Comparison of ENCODE assay signal across 25 cellular contexts in the genomic region with DNA sequence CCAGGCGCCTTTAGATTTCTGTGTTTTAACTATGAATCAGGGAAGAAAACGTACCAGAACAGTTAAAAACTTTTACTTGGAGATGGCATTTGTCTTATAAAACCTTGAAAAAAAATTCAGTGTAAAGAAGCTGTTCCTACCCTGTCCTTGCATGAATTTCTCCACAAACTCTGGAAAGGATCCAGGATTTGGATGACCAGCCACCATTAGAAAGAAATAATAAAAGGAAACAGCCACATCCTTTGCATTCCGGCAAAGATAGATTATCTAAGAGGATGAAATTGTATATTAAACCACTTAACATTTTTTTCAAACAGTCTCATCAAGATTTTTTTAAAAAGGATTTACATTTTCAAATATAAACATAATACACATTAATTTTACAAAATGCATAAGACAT. TPM values are rescaled to one million over a fixed set of nuclear protein-coding genes. Genes with fewer than 3 reads are reported as not detected.
"Had no signal": no experiment of that assay in that cellular context is flagged by ENCODE, and none has a peak within 500 bp of the region (broad histone marks: within the 10 kb centered on the region; RNA-seq: fewer than 3 reads in every experiment).

No MANE protein-coding gene starts in this region.

- H3K27me3 Mint-ChIP-seq: T-helper 17 cell had no signal

- H3K36me3 Mint-ChIP-seq: WTC11 had no signal

- H3K27ac Mint-ChIP-seq: activated CD8-positive, alpha-beta T cell treated with anti-CD3 and anti-CD28 coated beads, Interleukin-2, amount 10 ng/mL, durations not matched to agents 7 days and 5 days; T-helper 17 cell; WTC11 had no signal

- DNase-seq: activated CD4-positive, alpha-beta T cell treated with anti-CD3 and anti-CD28 coated beads for 48 hours; activated CD4-positive, alpha-beta T cell treated with anti-CD3 and anti-CD28 coated beads, Interleukin-2, amount 50 U/mL, for 4 hours; activated CD4-positive, CD25-positive, alpha-beta regulatory T cell treated with anti-CD3 and anti-CD28 coated beads, Interleukin-2, amount 50 U/mL, for 72 hours; activated CD8-positive, alpha-beta memory T cell treated with anti-CD3 and anti-CD28 coated beads, Interleukin-2, amount 50 U/mL, for 48 hours; activated CD8-positive, alpha-beta T cell treated with anti-CD3 and anti-CD28 coated beads, Interleukin-2, amount 10 ng/mL, durations not matched to agents 7 days and 5 days; activated naive CD4-positive, alpha-beta T cell treated with anti-CD3 and anti-CD28 coated beads, Interleukin-2, amount 50 U/mL, for 16 hours; activated T-cell treated with anti-CD3 and anti-CD28 coated beads, Interleukin-2, amount 50 U/mL, for 1 hour; aorta; caudate nucleus; KG1; MV-4-11; NCI-H1092 treated with DMSO at 0.1 percent for 48 hours; NCI-H1417 treated with DMSO at 0.1 percent for 48 hours; NCI-H1694; NCI-H2029; NCI-H345; NCI-H510A; NCI-H526 treated with DMSO at 0.1 percent for 48 hours; NCI-H82; Right ventricle myocardium superior; SJCRH30; T-helper 17 cell; T-helper 9 cell had no signal

- H3K4me3 Mint-ChIP-seq: activated CD8-positive, alpha-beta T cell treated with anti-CD3 and anti-CD28 coated beads, Interleukin-2, amount 10 ng/mL, durations not matched to agents 7 days and 5 days; T-helper 17 cell; WTC11 had no signal

- H3K4me1 Mint-ChIP-seq: T-helper 17 cell, WTC11 had no signal

RNA-seq across cellular contexts. Expression of gene SULT1E1, which starts 10.6 kb away (rescaled TPM):
- total RNA-seq: activated CD8-positive, alpha-beta T cell treated with anti-CD3 and anti-CD28 coated beads, Interleukin-2, amount 10 ng/mL, durations not matched to agents 7 days and 5 days; aorta; OCI-LY7; Right ventricle myocardium superior; SJCRH30; T-helper 17 cell; WTC11 had no signal
